20 cellular contexts compared by ENCODE assay signal in the genomic region with DNA sequence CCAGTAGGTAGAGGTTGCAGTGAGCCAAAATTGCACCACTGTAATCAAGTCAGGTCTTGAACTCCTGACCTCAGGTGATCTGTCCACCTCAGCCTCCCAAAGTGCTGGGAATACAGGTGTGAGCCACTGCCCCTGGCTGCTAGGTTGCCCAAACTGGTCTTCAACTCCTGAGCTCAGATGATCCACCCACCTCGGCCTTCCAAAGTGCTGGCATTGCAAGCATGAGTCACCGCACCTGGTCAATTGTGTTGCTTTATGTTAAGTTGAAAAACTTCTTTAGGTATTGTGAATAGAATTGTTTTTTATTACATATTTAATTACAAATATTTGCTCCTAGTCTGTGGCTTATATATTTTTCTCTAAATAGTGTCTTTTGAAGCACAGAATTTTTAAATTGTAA.
"Had no signal": no experiment of that assay in that cellular context is flagged by ENCODE, and none has a peak within 500 bp of the region (broad histone marks: within the 10 kb centered on the region; RNA-seq: fewer than 3 reads in every experiment).

No MANE protein-coding gene starts in this region.

- H3K4me3 Mint-ChIP-seq: endodermal cell; memory B cell; natural killer cell treated with Interleukin-12 subunit alpha and Interleukin-12 subunit beta and Interleukin-15 and Interleukin-18, amount 100 ng/mL, for 72 hours; neural progenitor cell had no signal

- H3K4me1 Mint-ChIP-seq: neural progenitor cell had no signal

- H3K9me3 Mint-ChIP-seq: natural killer cell treated with Interleukin-12 subunit alpha and Interleukin-12 subunit beta and Interleukin-15 and Interleukin-18, amount 100 ng/mL, for 72 hours had no signal

- H2AFZ ChIP-seq: neural progenitor cell had no signal

- H3K36me3 Mint-ChIP-seq: memory B cell; natural killer cell treated with Interleukin-12 subunit alpha and Interleukin-12 subunit beta and Interleukin-15 and Interleukin-18, amount 100 ng/mL, for 72 hours; neural progenitor cell had no signal

- H3K4me3 ChIP-seq: coronary artery, gastrocnemius medialis, neural progenitor cell, pancreas, upper lobe of left lung, vagina had no signal

- H3K27me3 ChIP-seq: neural progenitor cell, pancreas, upper lobe of left lung, vagina had no signal

- H3K9me3 ChIP-seq: gastrocnemius medialis, pancreas, vagina had no signal

- ATAC-seq: gastrocnemius medialis; left lobe of liver; natural killer cell treated with Interleukin-12 subunit alpha and Interleukin-12 subunit beta and Interleukin-15 and Interleukin-18, amount 100 ng/mL, for 72 hours; pancreas; right cardiac atrium had no signal

- DNase-seq: effector CD4-positive, alpha-beta T cell; endodermal cell; gastrocnemius medialis; glutamatergic neuron; islet precursor cell; midbrain; occipital lobe; pancreas; right cardiac atrium; small intestine; stimulated activated CD4-positive, alpha-beta T cell treated with anti-CD3 and anti-CD28 coated beads, Interleukin-2, amount 100 ng/mL, for 48 hours; stimulated activated naive CD4-positive, alpha-beta T cell treated with Interleukin-2 at 50 U/mL for 16 hours; upper lobe of left lung had no signal

- H3K27ac ChIP-seq: coronary artery, gastrocnemius medialis, neural progenitor cell, pancreas, upper lobe of left lung, vagina had no signal

- H3K27me3 Mint-ChIP-seq: progenitor cell of endocrine pancreas had no signal

- H3K36me3 ChIP-seq: gastrocnemius medialis, neural progenitor cell, pancreas, upper lobe of left lung, vagina had no signal

- H3K4me2 ChIP-seq: neural progenitor cell had no signal

- H3K9ac ChIP-seq: neural progenitor cell had no signal

- H3K4me1 ChIP-seq: gastrocnemius medialis, neural progenitor cell, pancreas, upper lobe of left lung, vagina had no signal

- H3K27ac Mint-ChIP-seq: endodermal cell; memory B cell; natural killer cell treated with Interleukin-12 subunit alpha and Interleukin-12 subunit beta and Interleukin-15 and Interleukin-18, amount 100 ng/mL, for 72 hours; neural progenitor cell; progenitor cell of endocrine pancreas had no signal
